In the genomic region with DNA sequence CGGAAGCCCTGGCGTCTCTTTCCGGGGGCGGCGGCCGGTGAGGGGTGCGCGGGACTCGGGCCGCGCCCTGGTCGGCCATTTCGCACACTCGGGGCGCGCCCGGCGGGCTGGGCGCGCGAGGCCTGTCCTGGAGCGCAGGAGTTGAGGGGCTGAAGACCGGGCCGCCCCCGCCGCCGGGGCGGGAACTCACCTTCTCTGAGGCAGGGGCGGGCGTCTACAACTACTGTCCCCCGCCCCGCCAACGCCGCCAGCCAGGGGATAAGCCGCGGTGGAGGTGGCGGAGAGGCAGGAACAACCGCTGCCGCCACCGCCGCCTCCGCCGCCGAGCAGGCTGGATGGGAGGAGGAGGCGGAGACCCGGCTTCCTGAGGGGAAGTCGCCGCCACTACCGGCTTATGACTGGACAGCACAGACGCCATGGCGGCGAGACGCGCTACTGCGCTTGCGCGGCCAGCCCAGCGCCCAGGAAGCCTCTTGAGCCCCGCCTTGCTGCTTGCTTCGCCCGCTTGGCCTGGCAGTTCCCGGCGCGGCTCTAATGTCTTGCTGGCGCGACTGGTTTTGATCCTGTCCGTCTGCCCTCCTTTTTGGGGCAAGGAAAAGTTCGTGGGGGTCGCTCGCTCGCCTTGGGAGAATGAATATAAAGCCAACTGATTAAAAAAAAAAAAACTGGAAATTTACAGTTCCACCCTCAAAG, we compare ENCODE assay signal across 8 cellular contexts. TPM values are rescaled to one million over a fixed set of nuclear protein-coding genes. Genes with fewer than 3 reads are reported as not detected.
A peak's percentile ranks its signal among the peaks of the same experiment; 100 is the strongest.
DNase-seq lines count a peak whose midpoint lies in the region; ATAC-seq and TF ChIP-seq lines count a peak whose summit lies in the region.

A gene (minus strand): TSS at position 348 of the 693 bp plus-strand sequence. CDS start 27,220 bp downstream, outside the sequence.

- H3K27ac Mint-ChIP-seq in T-cell, result peak within 1 kb of the TSS; percentile 98 to 99

- peaks cover 45 to 66% (median 57%) of the 10 kb centered on the region in 3 donors for H3K4me1 Mint-ChIP-seq in T-cell

- ATAC-seq in HG02870 (IDR thresholded peaks at IDR 0.05; ENCODE audit: unreplicated experiment) (peak; percentile 93), T-cell (replicated peaks in 1 of 4) (peak; percentile 95 to 96 (median 95)), heart left ventricle (peak; percentile 98 to 99 (median 98))

- POLR2A ChIA-PET in T-cell (lab: Charles Lee), result interaction anchor here in 1 of 2 donors (1.1 kb wide), 1 partner anchor 16 kb away, joined by 3 read pairs; no protein-coding TSS in a partner anchor

- no peaks in the 10 kb centered on the region for H3K27me3 ChIP-seq in heart left ventricle
- no peaks in the 10 kb centered on the region for H3K27me3 ChIP-seq in transverse colon

- H3K4me3 Mint-ChIP-seq in T-cell, result peak within 1 kb of the TSS; percentile 85 to 96 (median 87)

- H3K9me3 Mint-ChIP-seq in T-cell, result no peaks in the 10 kb centered on the region

- H3K36me3 Mint-ChIP-seq in T-cell, result peaks cover 4% of the 10 kb centered on the region

- DNase-seq in GM13977 (ENCODE audit: low spot score) (peak; percentile 98), NCI-H146 (lab: John Stamatoyannopoulos, UW) (peak; percentile 97), T-cell (peak; percentile 84 to 95 (median 93)), heart left ventricle (peak; percentile 95 to 98 (median 98)), pons (ENCODE audit: low spot score) (peak; percentile 94), transverse colon (peak; percentile 97)

- TF ChIP-seq POLR2A in heart left ventricle (IDR thresholded peaks at IDR 0.05) (peak in 1 of 2 donors; percentile 95), transverse colon (IDR thresholded peaks at IDR 0.05) (peak; percentile 97)

- intact Hi-C loops in heart left ventricle (cut with DNase I), result no loop called here
- intact Hi-C loops in transverse colon (cut with DNase I; ENCODE audit: low total_unique reads), result no loop called here

- TF ChIP-seq CTCF in GM13977 (IDR thresholded peaks at IDR 0.05; ENCODE audit: extremely low read depth, insufficient read depth, missing control alignments), result no peak
- peak in 4 of 12 donors; percentile 9 to 25 (median 14) for TF ChIP-seq CTCF in heart left ventricle (IDR thresholded peaks at IDR 0.05)
- peak in 3 of 5 experiments; percentile 13 to 34 (median 33) for TF ChIP-seq CTCF in transverse colon (IDR thresholded peaks at IDR 0.05)

- H3K27ac ChIP-seq in adipose tissue (ENCODE audit: low read depth, low read length), result peak within 1 kb of the TSS; percentile 98
- H3K27ac ChIP-seq in heart left ventricle, result peak within 1 kb of the TSS; percentile 92 to 99 (median 98)
- H3K27ac ChIP-seq in transverse colon, result peak within 1 kb of the TSS; percentile 98 to 100 (median 100)

- H3K4me1 ChIP-seq in heart left ventricle, result peaks cover 6 to 43% (median 35%) of the 10 kb centered on the region in 12 donors
- H3K4me1 ChIP-seq in transverse colon, result peaks cover 11 to 42% (median 29%) of the 10 kb centered on the region in 4 donors

- H3K4me3 ChIP-seq in heart left ventricle, result peak within 1 kb of the TSS; percentile 57 to 99 (median 86)
- peak within 1 kb of the TSS; percentile 82 to 99 (median 97) for H3K4me3 ChIP-seq in transverse colon

- TF ChIP-seq EP300 in transverse colon (IDR thresholded peaks at IDR 0.05; ENCODE audit: low read depth), result no peak

- H3K9me3 ChIP-seq in heart left ventricle (no peaks in the 10 kb centered on the region), transverse colon (no peaks in the 10 kb centered on the region)

- WGBS in adipose tissue, 3 donors, result 0 to 1% (median 0%) methylated on average over 56 to 71 of the region's 71 CpGs
- WGBS in heart left ventricle, 4 donors, result 0 to 1% (median 1%) methylated on average over 35 to 71 of the region's 71 CpGs
- WGBS in transverse colon (ENCODE audit: low coverage in 1 of 2), 2 donors, result 0% methylated on average over 1 to 42 of the region's 71 CpGs

- CTCF ChIA-PET in T-cell (lab: Charles Lee), result no interaction called here

- no peaks in the 10 kb centered on the region for H3K27me3 Mint-ChIP-seq in T-cell

- H3K36me3 ChIP-seq in heart left ventricle (no peaks in the 10 kb centered on the region), transverse colon (no peaks in the 10 kb centered on the region)

- in situ Hi-C loops in GM13977 (cut with MboI; ENCODE audit: low pct_unique_long_range_greater_than_20kb, low sequenced_read_pairs, unreplicated experiment), result no loop called here
- in situ Hi-C loops in transverse colon (cut with MboI; ENCODE audit: low pct_ligation_motif_present in 1 of 4, low pct_unique_long_range_greater_than_20kb in 1 of 4, low sequenced_read_pairs in 3 of 4), result loop anchor here in 3 of 4 donors (5.0 to 10.0 kb wide), 2 partner anchors 107 to 109 kb away; no protein-coding TSS in a partner anchor

RNA-seq across cellular contexts. Expression of the gene that starts here (rescaled TPM):
- total RNA-seq in T-cell, result 10 to 100 TPM in 4 of 5 donors, 1 to 10 TPM in 1; 9.0 to 24.9 (median 20.7) TPM
- polyA plus RNA-seq in adipose tissue, result 10 to 100 TPM; 11.8 to 48.0 (median 17.2) TPM
- 10 to 100 TPM; 19.4 to 25.1 (median 21.7) TPM for total RNA-seq in heart left ventricle
- polyA plus RNA-seq in heart left ventricle, result 10 to 100 TPM; 18.7 to 19.8 TPM
- 10 to 100 TPM; 12.3 to 40.6 (median 27.6) TPM for total RNA-seq in transverse colon

Comparison
In these comparisons a context has a peak if more than half of its experiments do, and no peak if none do; other contexts are left out.
1. Peak in every context shown above with its lines: DNase-seq, ATAC-seq, H3K4me3 ChIP-seq and H3K27ac ChIP-seq.